30 cellular contexts compared by ENCODE assay signal in genomic region chr7:155269766-155270585, GRCh38. TPM values are rescaled to one million over a fixed set of nuclear protein-coding genes. Genes with fewer than 3 reads are reported as not detected.
DNase-seq lines count a peak whose midpoint lies in the region; ATAC-seq and TF ChIP-seq lines count a peak whose summit lies in the region.
"Had no signal": no experiment of that assay in that cellular context is flagged by ENCODE, and none has a peak within 500 bp of the region (broad histone marks: within the 10 kb centered on the region; RNA-seq: fewer than 3 reads in every experiment).

No MANE protein-coding gene starts in this region.

- peaks cover 1% of the 10 kb centered on the region for H3K27me3 Mint-ChIP-seq in glutamatergic neuron (ENCODE audit: unreplicated experiment)
- peaks cover 17% of the 10 kb centered on the region for H3K27me3 Mint-ChIP-seq in activated T-helper 17 cell treated with anti-CD3 and anti-CD28 coated beads, Interleukin-2, amount 50 U/mL, for 72 hours

- intact Hi-C loops in mucosa of descending colon (cut with DNase I, micrococcal nuclease): no loop called here

- no peak for TF ChIP-seq CTCF in fibroblast of mammary gland (conservative IDR thresholded peaks at IDR 0.05; ENCODE audit: control insufficient read depth, insufficient read depth, low read depth, low read length)
- no peak for TF ChIP-seq CTCF in mucosa of descending colon (IDR thresholded peaks at IDR 0.05)
- TF ChIP-seq CTCF in glutamatergic neuron (IDR thresholded peaks at IDR 0.05; ENCODE audit: partially characterized antibody, unreplicated experiment): no peak

- no peaks in the 10 kb centered on the region for H3K4me1 ChIP-seq in mucosa of descending colon (ENCODE audit: low read depth)
- H3K4me1 ChIP-seq: breast epithelium, pancreas had no signal

- no peaks in the 10 kb centered on the region for H3K36me3 ChIP-seq in mucosa of descending colon (ENCODE audit: low read depth)
- H3K36me3 ChIP-seq: breast epithelium, pancreas, tibial artery had no signal

- H3K27ac Mint-ChIP-seq in glutamatergic neuron (ENCODE audit: unreplicated experiment): no peak overlapping the region
- no peak overlapping the region for H3K27ac Mint-ChIP-seq in activated T-helper 17 cell treated with anti-CD3 and anti-CD28 coated beads, Interleukin-2, amount 50 U/mL, for 72 hours
- H3K27ac Mint-ChIP-seq: activated CD8-positive, alpha-beta memory T cell treated with anti-CD3 and anti-CD28 coated beads, Interleukin-2, amount 10 ng/mL, durations not matched to agents 7 days and 5 days; activated naive CD8-positive, alpha-beta T cell treated with anti-CD3 and anti-CD28 coated beads for 36 hours had no signal

- no peaks in the 10 kb centered on the region for H3K9me3 ChIP-seq in mucosa of descending colon
- H3K9me3 ChIP-seq: breast epithelium, pancreas, tibial artery had no signal

- no peaks in the 10 kb centered on the region for H3K4me1 Mint-ChIP-seq in glutamatergic neuron (ENCODE audit: low read depth, unreplicated experiment)
- no peaks in the 10 kb centered on the region for H3K4me1 Mint-ChIP-seq in activated T-helper 17 cell treated with anti-CD3 and anti-CD28 coated beads, Interleukin-2, amount 50 U/mL, for 72 hours

- H3K36me3 Mint-ChIP-seq in glutamatergic neuron (ENCODE audit: unreplicated experiment): peaks cover 9% of the 10 kb centered on the region
- H3K36me3 Mint-ChIP-seq in activated T-helper 17 cell treated with anti-CD3 and anti-CD28 coated beads, Interleukin-2, amount 50 U/mL, for 72 hours (ENCODE audit: low read depth): no peaks in the 10 kb centered on the region
- H3K36me3 Mint-ChIP-seq: activated naive CD8-positive, alpha-beta T cell treated with anti-CD3 and anti-CD28 coated beads for 36 hours; CD4-positive, alpha-beta memory T cell; naive thymus-derived CD8-positive, alpha-beta T cell had no signal

- H3K4me3 ChIP-seq in fibroblast of mammary gland (ENCODE audit: control insufficient read depth, low read depth, low read length) (no peak overlapping the region), skeletal muscle cell (ENCODE audit: low read depth, low read length) (no peak overlapping the region), mucosa of descending colon (no peak overlapping the region)
- H3K4me3 ChIP-seq: breast epithelium, dorsolateral prefrontal cortex, GM23248, pancreas, SK-N-MC, tibial artery had no signal

- peaks cover 10% of the 10 kb centered on the region for H3K9me3 Mint-ChIP-seq in glutamatergic neuron (ENCODE audit: unreplicated experiment)
- H3K9me3 Mint-ChIP-seq in activated T-helper 17 cell treated with anti-CD3 and anti-CD28 coated beads, Interleukin-2, amount 50 U/mL, for 72 hours: no peaks in the 10 kb centered on the region
- H3K9me3 Mint-ChIP-seq: activated naive CD8-positive, alpha-beta T cell treated with anti-CD3 and anti-CD28 coated beads for 36 hours; activated T-helper 2 cell treated with anti-CD3 and anti-CD28 coated beads, Interferon-gamma antibody, Interleukin-2, Interleukin-4, amounts not matched to agents 10 μg/mL and 5 μg/mL and 100 μg/mL, durations not matched to agents 14 hours and 24 hours and 36 hours; CD4-positive, alpha-beta memory T cell; naive thymus-derived CD8-positive, alpha-beta T cell had no signal

- DNase-seq in HCEC 1CT: peak; percentile 87
- DNase-seq in SW480 (ENCODE audit: low spot score): peak; percentile 22
- DNase-seq in fibroblast of mammary gland (ENCODE audit: low read depth): peak; percentile 83
- DNase-seq in skeletal muscle cell (ENCODE audit: low read depth): peak; percentile 87
- DNase-seq in mucosa of descending colon: no peak
- no peak for DNase-seq in glutamatergic neuron
- DNase-seq: activated CD4-positive, alpha-beta T cell treated with anti-CD3 and anti-CD28 coated beads for 1 hour; activated CD8-positive, alpha-beta memory T cell treated with anti-CD3 and anti-CD28 coated beads, Interleukin-2, amount 10 ng/mL, durations not matched to agents 7 days and 5 days; activated naive CD8-positive, alpha-beta T cell treated with anti-CD3 and anti-CD28 coated beads for 36 hours; CD4-positive, alpha-beta memory T cell; DMS53; GM23248; Karpas-422; kidney glomerular epithelial cell; mesendoderm; naive thymus-derived CD8-positive, alpha-beta T cell; NCI-H1092; NCI-H2029 treated with DMSO at 0.1 percent for 48 hours; NK-92 treated with Interleukin-12 subunit alpha and Interleukin-12 subunit beta, amount 100 ng/mL, for 24 hours; pancreas; stimulated activated CD4-positive, alpha-beta T cell treated with anti-CD3 and anti-CD28 coated beads, Interleukin-2, amount 100 ng/mL, for 48 hours; stimulated activated naive CD4-positive, alpha-beta T cell treated with Interleukin-2 at 50 U/mL for 16 hours; tibial artery had no signal

- no peak for ATAC-seq in mucosa of descending colon
- no peak for ATAC-seq in activated T-helper 17 cell treated with anti-CD3 and anti-CD28 coated beads, Interleukin-2, amount 50 U/mL, for 72 hours (replicated peaks)
- no peak for ATAC-seq in GM21723 (IDR thresholded peaks at IDR 0.05; ENCODE audit: unreplicated experiment)
- ATAC-seq: activated CD8-positive, alpha-beta memory T cell treated with anti-CD3 and anti-CD28 coated beads, Interleukin-2, amount 10 ng/mL, durations not matched to agents 7 days and 5 days; naive thymus-derived CD8-positive, alpha-beta T cell; pancreas; sciatic nerve had no signal

- H3K4me3 Mint-ChIP-seq in glutamatergic neuron (ENCODE audit: unreplicated experiment): no peak overlapping the region
- no peak overlapping the region for H3K4me3 Mint-ChIP-seq in activated T-helper 17 cell treated with anti-CD3 and anti-CD28 coated beads, Interleukin-2, amount 50 U/mL, for 72 hours
- H3K4me3 Mint-ChIP-seq: activated CD8-positive, alpha-beta memory T cell treated with anti-CD3 and anti-CD28 coated beads, Interleukin-2, amount 10 ng/mL, durations not matched to agents 7 days and 5 days; activated naive CD8-positive, alpha-beta T cell treated with anti-CD3 and anti-CD28 coated beads for 36 hours; CD4-positive, alpha-beta memory T cell; naive thymus-derived CD8-positive, alpha-beta T cell had no signal

RNA-seq across cellular contexts. Expression of gene INSIG1, which starts 27.7 kb away (rescaled TPM):
- 10 to 100 TPM; 40.1 to 85.1 (median 83.2) TPM for total RNA-seq in mucosa of descending colon
- total RNA-seq in glutamatergic neuron (ENCODE audit: unreplicated experiment): 95.2 TPM
- 100 to 1,000 TPM; 140 to 216 TPM for total RNA-seq in activated T-helper 17 cell treated with anti-CD3 and anti-CD28 coated beads, Interleukin-2, amount 50 U/mL, for 72 hours

Comparison
In these comparisons a context has a peak if more than half of its experiments do, and no peak if none do; other contexts are left out.
1. DNase-seq: peak in HCEC 1CT (single experiment), SW480 (single experiment), fibroblast of mammary gland (single experiment) and skeletal muscle cell (single experiment); none in mucosa of descending colon (0 of 3) and glutamatergic neuron (single experiment).